In the genomic region with DNA sequence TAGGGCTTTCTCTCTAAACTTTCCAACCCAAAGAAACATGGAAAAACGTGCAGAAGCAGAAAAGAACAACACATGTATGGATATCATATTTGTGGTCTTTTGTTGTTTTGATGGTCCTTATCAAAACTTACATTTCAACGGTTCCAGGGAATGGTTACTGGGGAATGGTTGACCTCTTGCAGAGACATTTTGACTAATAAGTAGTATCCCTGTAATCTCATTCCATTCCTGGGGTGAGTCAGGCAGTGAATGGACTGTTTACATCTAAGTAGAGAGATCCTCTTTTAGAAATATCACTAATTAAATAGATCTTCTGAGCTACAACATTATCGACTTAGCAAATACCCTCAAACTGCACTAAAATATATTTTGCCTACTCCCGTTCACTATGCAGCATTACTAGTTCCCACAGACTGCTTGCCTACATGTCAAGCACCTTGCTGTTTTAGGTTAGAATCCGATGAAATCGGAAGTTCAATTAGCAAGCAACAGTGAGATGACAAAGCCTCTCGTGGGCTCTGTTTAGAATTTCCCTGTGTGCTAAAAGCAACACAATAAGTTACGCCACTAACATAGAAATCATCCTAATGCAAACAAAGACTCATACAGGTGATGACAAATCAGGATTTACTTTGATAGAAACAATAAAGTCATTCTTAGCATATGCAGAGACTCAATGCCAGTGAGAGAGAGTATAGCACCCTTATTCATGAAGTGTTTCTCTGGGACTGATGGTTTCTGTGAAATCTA, we compare ENCODE assay signal across 25 cellular contexts.
DNase-seq lines count a peak whose midpoint lies in the region; ATAC-seq and TF ChIP-seq lines count a peak whose summit lies in the region.
"Had no signal": no experiment of that assay in that cellular context is flagged by ENCODE, and none has a peak within 500 bp of the region (broad histone marks: within the 10 kb centered on the region; RNA-seq: fewer than 3 reads in every experiment).

No MANE protein-coding gene starts in this region.

- peaks cover 2% of the 10 kb centered on the region for H3K27me3 Mint-ChIP-seq in activated T-cell treated with anti-CD3 and anti-CD28 coated beads, Interleukin-2, amount 50 U/mL, for 4 hours (ENCODE audit: low read depth)
- H3K27me3 Mint-ChIP-seq: activated T-cell treated with anti-CD3 and anti-CD28 coated beads, Interleukin-2, amount 50 U/mL, for 24 hours; T-cell had no signal

- H3K4me3 ChIP-seq in astrocyte of the spinal cord (ENCODE audit: low read depth, low read length) (no peak overlapping the region), H7 (ENCODE audit: insufficient read depth, low read depth, low read length) (no peak overlapping the region)
- H3K4me3 ChIP-seq: body of pancreas, heart left ventricle, lower lobe of right lung, SJSA1, transverse colon had no signal

- ATAC-seq in HG03342 (IDR thresholded peaks at IDR 0.05; ENCODE audit: unreplicated experiment), result no peak
- ATAC-seq in activated T-cell treated with anti-CD3 and anti-CD28 coated beads, Interleukin-2, amount 50 U/mL, for 4 hours, result no peak
- ATAC-seq: body of pancreas; foreskin keratinocyte; heart left ventricle; lower lobe of right lung; naive thymus-derived CD8-positive, alpha-beta T cell; stimulated activated effector memory CD8-positive, alpha-beta T cell treated with anti-CD3 and anti-CD28 coated beads, Interleukin-12 subunit alpha, Interleukin-12 subunit beta, amount 100 ng/mL, for 72 hours; T-cell had no signal

- H3K36me3 ChIP-seq in H7 (replicated peaks; ENCODE audit: control insufficient read depth, insufficient read depth, low read length), result no peaks in the 10 kb centered on the region
- H3K36me3 ChIP-seq: heart left ventricle, lower lobe of right lung, SJSA1, transverse colon had no signal

- H3K4me3 Mint-ChIP-seq in activated T-cell treated with anti-CD3 and anti-CD28 coated beads, Interleukin-2, amount 50 U/mL, for 4 hours, result no peak overlapping the region
- H3K4me3 Mint-ChIP-seq: activated T-cell treated with anti-CD3 and anti-CD28 coated beads, Interleukin-2, amount 50 U/mL, for 24 hours; CD14-positive monocyte; naive thymus-derived CD8-positive, alpha-beta T cell; stimulated activated effector memory CD8-positive, alpha-beta T cell treated with anti-CD3 and anti-CD28 coated beads, Interleukin-12 subunit alpha, Interleukin-12 subunit beta, amount 100 ng/mL, for 72 hours; T-cell had no signal

- H3K36me3 Mint-ChIP-seq in activated T-cell treated with anti-CD3 and anti-CD28 coated beads, Interleukin-2, amount 50 U/mL, for 4 hours (ENCODE audit: insufficient read depth), result no peaks in the 10 kb centered on the region
- H3K36me3 Mint-ChIP-seq: CD14-positive monocyte; naive thymus-derived CD8-positive, alpha-beta T cell; stimulated activated effector memory CD8-positive, alpha-beta T cell treated with anti-CD3 and anti-CD28 coated beads, Interleukin-12 subunit alpha, Interleukin-12 subunit beta, amount 100 ng/mL, for 72 hours; T-cell had no signal

- no peak for TF ChIP-seq CTCF in astrocyte of the spinal cord (IDR thresholded peaks at IDR 0.05; ENCODE audit: low read depth, low read length)

- DNase-seq in NCI-H226, result peak; percentile 65
- peak; percentile 39 for DNase-seq in astrocyte of the spinal cord (ENCODE audit: low read depth, low spot score)
- DNase-seq in hepatic stellate cell (ENCODE audit: low spot score), result peak; percentile 22
- DNase-seq in cardiac septum (ENCODE audit: low spot score), result no peak
- DNase-seq in activated T-cell treated with anti-CD3 and anti-CD28 coated beads, Interleukin-2, amount 50 U/mL, for 4 hours, result no peak
- DNase-seq in H7, result no peak
- DNase-seq: activated CD4-positive, alpha-beta T cell treated with anti-CD3 and anti-CD28 coated beads, Interleukin-2, amount 50 U/mL, for 1 hour; activated CD4-positive, CD25-positive, alpha-beta regulatory T cell; activated gamma-delta T cell treated with Interleukin-2 at 50 U/mL for 16 hours; activated T-cell treated with anti-CD3 and anti-CD28 coated beads, Interleukin-2, amount 50 U/mL, for 24 hours; body of pancreas; DMS79; foreskin keratinocyte; GF-D8; heart left ventricle; lower lobe of right lung; naive thymus-derived CD8-positive, alpha-beta T cell; NCI-H446; nucleus accumbens; T-cell; transverse colon had no signal

- H3K9me3 Mint-ChIP-seq in activated T-cell treated with anti-CD3 and anti-CD28 coated beads, Interleukin-2, amount 50 U/mL, for 4 hours, result no peaks in the 10 kb centered on the region
- H3K9me3 Mint-ChIP-seq: activated T-cell treated with anti-CD3 and anti-CD28 coated beads, Interleukin-2, amount 50 U/mL, for 24 hours had no signal

- in situ Hi-C loops in astrocyte of the spinal cord (cut with HindIII; ENCODE audit: low sequenced_read_pairs), result no loop called here

- H3K27me3 ChIP-seq in H7 (ENCODE audit: control insufficient read depth, insufficient read depth, low read length), result no peaks in the 10 kb centered on the region
- H3K27me3 ChIP-seq: body of pancreas, foreskin keratinocyte, heart left ventricle, SJSA1, transverse colon had no signal

- intact Hi-C loops in cardiac septum (cut with DNase I), result loop anchor here (10.0 kb wide), 1 partner anchor 151 kb away; no protein-coding TSS in a partner anchor

- H3K4me1 Mint-ChIP-seq in activated T-cell treated with anti-CD3 and anti-CD28 coated beads, Interleukin-2, amount 50 U/mL, for 4 hours (ENCODE audit: low read depth), result no peaks in the 10 kb centered on the region
- H3K4me1 Mint-ChIP-seq: CD14-positive monocyte; naive thymus-derived CD8-positive, alpha-beta T cell; stimulated activated effector memory CD8-positive, alpha-beta T cell treated with anti-CD3 and anti-CD28 coated beads, Interleukin-12 subunit alpha, Interleukin-12 subunit beta, amount 100 ng/mL, for 72 hours; T-cell had no signal

Comparison
In these comparisons a context has a peak if more than half of its experiments do, and no peak if none do; other contexts are left out.
1. DNase-seq: peak in NCI-H226 (single experiment), astrocyte of the spinal cord (single experiment) and hepatic stellate cell (single experiment); none in cardiac septum (single experiment), activated T-cell treated with anti-CD3 and anti-CD28 coated beads, Interleukin-2, amount 50 U/mL, for 4 hours (single experiment) and H7 (single experiment).